14 cellular contexts compared by ENCODE assay signal in the genomic region with DNA sequence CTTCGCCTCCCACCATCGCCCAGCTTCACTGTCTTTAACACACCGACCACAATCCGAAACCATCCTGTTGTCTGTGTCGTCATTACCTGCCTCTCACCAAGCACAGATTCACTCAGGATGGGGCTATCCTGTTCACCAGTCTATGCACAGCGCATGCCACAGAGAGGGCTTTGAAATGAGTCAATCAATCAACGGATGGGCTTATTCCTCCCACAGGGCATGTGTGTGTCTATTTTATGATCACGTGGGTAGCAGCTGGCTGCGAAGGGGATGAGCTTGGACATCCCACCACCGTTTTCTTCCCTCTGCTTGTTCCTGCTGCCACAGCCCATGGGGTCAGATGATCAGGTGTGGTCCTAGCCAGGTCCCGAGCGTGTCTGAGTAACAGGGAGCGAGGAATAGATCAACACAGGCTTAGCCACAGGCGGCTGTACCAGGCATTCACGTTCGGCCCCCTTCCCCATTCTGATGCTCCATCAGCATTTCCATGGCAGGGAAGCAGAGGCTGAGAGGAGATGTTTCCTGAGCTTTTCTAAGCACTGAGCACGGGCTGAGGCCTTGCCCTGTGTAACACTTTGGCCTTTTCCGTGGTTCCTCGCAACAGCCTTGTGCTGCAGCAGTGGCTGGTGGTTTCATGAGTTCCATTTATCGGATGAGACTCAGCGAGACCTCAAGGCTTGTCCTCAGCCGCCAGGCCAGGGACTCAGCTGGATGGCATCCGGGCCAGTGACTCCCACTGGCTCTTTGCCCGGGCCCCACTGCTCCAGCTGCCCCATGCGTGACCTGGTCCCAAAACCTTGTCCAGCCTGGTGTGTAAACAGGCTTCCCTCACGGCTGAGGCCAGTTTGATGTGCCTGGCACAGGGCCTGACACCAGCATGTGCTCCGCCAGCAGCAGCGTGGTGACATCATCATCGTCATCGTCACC. TPM values are rescaled to one million over a fixed set of nuclear protein-coding genes. Genes with fewer than 3 reads are reported as not detected.
DNase-seq lines count a peak whose midpoint lies in the region; ATAC-seq, FAIRE-seq and TF ChIP-seq lines count a peak whose summit lies in the region.
"Had no signal": no experiment of that assay in that cellular context is flagged by ENCODE, and none has a peak within 500 bp of the region (broad histone marks: within the 10 kb centered on the region; RNA-seq: fewer than 3 reads in every experiment).

No MANE protein-coding gene starts in this region.

- H3K4me2 ChIP-seq in H1 (ENCODE audit: insufficient read depth in 1 of 2, low read depth in 2 of 2, low read length in 2 of 2) (no peak overlapping the region), neural progenitor cell (no peak overlapping the region)

- H3K4me1 ChIP-seq in H1 (replicated peaks in 1 of 4; ENCODE audit: control insufficient read depth in 3 of 4, insufficient read depth in 4 of 4, low read length in 3 of 4): peaks cover 0 to 18% (median 9%) of the 10 kb centered on the region in 4 experiments; a peak in 5 of 7 replicates
- peaks cover 26% of the 10 kb centered on the region for H3K4me1 ChIP-seq in neural progenitor cell
- H3K4me1 ChIP-seq: body of pancreas had no signal

- H2BK5ac ChIP-seq in H1 (ENCODE audit: low read depth, low read length): 0 out of 2 replicates have a peak overlapping the region, but pooled peaks have one; percentile 5

- no peaks in the 10 kb centered on the region for H3K79me1 ChIP-seq in H1 (ENCODE audit: low read depth, low read length)

- no peak overlapping the region for H3K56ac ChIP-seq in H1 (replicated peaks; ENCODE audit: insufficient read length, low read depth, low read length)

- no peak for FAIRE-seq in H1 (lab: Jason Lieb, UNC)

- H2BK15ac ChIP-seq in H1 (ENCODE audit: low read length): no peak overlapping the region; the same call in 1 of the 2 replicates

- no peak overlapping the region for H4K5ac ChIP-seq in H1 (ENCODE audit: insufficient read length, low read depth, low read length)

- H3K36me3 ChIP-seq in H1 (ENCODE audit: control insufficient read depth in 2 of 4, insufficient read depth in 4 of 4, low read length in 3 of 4): no peaks in the 10 kb centered on the region
- H3K36me3 ChIP-seq in neural progenitor cell: no peaks in the 10 kb centered on the region
- H3K36me3 ChIP-seq: neutrophil had no signal

- peak; percentile 71; the same call in 1 of the 2 replicates for TF ChIP-seq EP300 in Ishikawa (IDR thresholded peaks at IDR 0.05; ENCODE audit: borderline replicate concordance)
- no peak for TF ChIP-seq EP300 in H1 (IDR thresholded peaks at IDR 0.05; ENCODE audit: borderline replicate concordance in 1 of 2, low read depth in 2 of 2, low read length in 2 of 2)

- no peaks in the 10 kb centered on the region for H3K36me3 Mint-ChIP-seq in neural progenitor cell
- H3K36me3 Mint-ChIP-seq: CD4-positive, alpha-beta memory T cell had no signal

- no peak overlapping the region; a peak in 1 of 7 replicates for H3K9ac ChIP-seq in H1 (replicated peaks in 1 of 4; ENCODE audit: extremely low read depth in 1 of 4, low read depth in 3 of 4, low read length in 3 of 4)
- no peak overlapping the region for H3K9ac ChIP-seq in neural progenitor cell

- H2AK5ac ChIP-seq in H1 (ENCODE audit: low read depth, low read length): no peak overlapping the region

- H4K8ac ChIP-seq in H1 (ENCODE audit: extremely low read depth, insufficient read depth, low read length): peak overlapping the region; percentile 54; the same call in 1 of the 2 replicates

- H3K27me3 Mint-ChIP-seq in neural progenitor cell (ENCODE audit: insufficient read depth, low read depth): peaks cover 25% of the 10 kb centered on the region

- peak overlapping the region; percentile 70; the same call in 1 of the 2 replicates for H2BK12ac ChIP-seq in H1 (ENCODE audit: low read depth, low read length)

- H3K4me3 Mint-ChIP-seq in neural progenitor cell: no peak overlapping the region
- H3K4me3 Mint-ChIP-seq: CD4-positive, alpha-beta memory T cell; stimulated activated naive B cell treated with anti-CD40 and anti-IgM and Interleukin-4, amounts not matched to agents 10 μg/mL and 1 μg/mL and 100 μg/mL, for 72 hours had no signal

- H3K4me3 ChIP-seq in H1 (ENCODE audit: extremely low read depth in 1 of 4, insufficient read depth in 2 of 4, low read depth in 3 of 4, low read length in 4 of 4): no peak overlapping the region
- no peak overlapping the region for H3K4me3 ChIP-seq in neural progenitor cell
- H3K4me3 ChIP-seq: body of pancreas had no signal

- no peaks in the 10 kb centered on the region for H3K23me2 ChIP-seq in H1 (ENCODE audit: low read depth, low read length)

- H4K20me1 ChIP-seq in H1 (replicated peaks in 1 of 2; ENCODE audit: control insufficient read depth in 1 of 2, insufficient read depth in 2 of 2, low read length in 2 of 2) (no peaks in the 10 kb centered on the region), neural progenitor cell (ENCODE audit: low read depth) (no peaks in the 10 kb centered on the region)

- H2BK120ac ChIP-seq in H1 (replicated peaks; ENCODE audit: low read depth, low read length): no peak overlapping the region

- H3K23ac ChIP-seq in H1 (ENCODE audit: insufficient read length): no peak overlapping the region

- H3K79me2 ChIP-seq in H1 (ENCODE audit: control insufficient read depth in 1 of 2, insufficient read depth in 2 of 2, low read length in 2 of 2): no peaks in the 10 kb centered on the region
- no peaks in the 10 kb centered on the region for H3K79me2 ChIP-seq in neural progenitor cell (ENCODE audit: low read depth)

- WGBS in H1 (ENCODE audit: extremely low coverage in 1 of 2, insufficient coverage in 1 of 2, insufficient read length in 1 of 2, insufficient replicate concordance in 2 of 2, low coverage in 1 of 2, low lambda C conversion rate in 2 of 2, missing lambda C conversion rate in 1 of 2), 2 experiments: 87% methylated on average over 29 of the region's 30 CpGs; no CpG with 5 or more reads in 1 of the 2 experiments

- H2BK20ac ChIP-seq in H1 (ENCODE audit: low read length): 0 out of 2 replicates have a peak overlapping the region, but pooled peaks have one; percentile 84

- H3K18ac ChIP-seq in H1 (ENCODE audit: extremely low read depth, low read length): peak overlapping the region; percentile 7; the same call in 1 of the 2 replicates

- no peak for ATAC-seq in GM21367 (IDR thresholded peaks at IDR 0.05; ENCODE audit: unreplicated experiment)
- ATAC-seq in GM18517 (IDR thresholded peaks at IDR 0.05; ENCODE audit: unreplicated experiment): no peak
- ATAC-seq in GM21825 (IDR thresholded peaks at IDR 0.05; ENCODE audit: unreplicated experiment): no peak
- ATAC-seq: body of pancreas; stimulated activated naive B cell treated with anti-CD40 and anti-IgM and Interleukin-4, amounts not matched to agents 10 μg/mL and 1 μg/mL and 100 μg/mL, for 72 hours had no signal

- H3K9me3 ChIP-seq in H1 (ENCODE audit: insufficient read depth in 2 of 2, low read depth in 1 of 2, low read length in 1 of 2) (peaks cover 0 to 3% of the 10 kb centered on the region in 2 experiments; a peak in 1 of 4 replicates), neural progenitor cell (ENCODE audit: low read depth) (no peaks in the 10 kb centered on the region)
- H3K9me3 ChIP-seq: body of pancreas, neutrophil had no signal

- peak overlapping the region; percentile 66 for H3K27ac Mint-ChIP-seq in neural progenitor cell
- H3K27ac Mint-ChIP-seq: CD4-positive, alpha-beta memory T cell; stimulated activated naive B cell treated with anti-CD40 and anti-IgM and Interleukin-4, amounts not matched to agents 10 μg/mL and 1 μg/mL and 100 μg/mL, for 72 hours had no signal

- H3K14ac ChIP-seq in H1 (ENCODE audit: insufficient read length): no peak overlapping the region

- H2AFZ ChIP-seq in H1 (ENCODE audit: low read length): no peak overlapping the region
- H2AFZ ChIP-seq in neural progenitor cell (replicated peaks): no peak overlapping the region

- H4K91ac ChIP-seq in H1 (replicated peaks; ENCODE audit: insufficient read length, low read length): peak overlapping the region; percentile 75

- no peak overlapping the region for H3K4ac ChIP-seq in H1 (replicated peaks; ENCODE audit: insufficient read length, low read depth, low read length)

- TF ChIP-seq RAD21 in Ishikawa (IDR thresholded peaks at IDR 0.05; ENCODE audit: low read depth) (no peak), H1 (IDR thresholded peaks at IDR 0.05 in 1 of 2, conservative IDR thresholded peaks at IDR 0.05 in 1 of 2; ENCODE audit: low read depth in 2 of 2, low read length in 2 of 2) (no peak)

- CTCF ChIA-PET in H1 (lab: Charles Lee; ENCODE audit: partially characterized antibody): interaction anchor here (0.5 to 5.7 kb wide), 11 partner anchors 9 to 204 kb away, joined by 3 to 36 read pairs (median 4); no protein-coding TSS in a partner anchor

- no peak for TF ChIP-seq CTCF in H1 (IDR thresholded peaks at IDR 0.05; ENCODE audit: control extremely low read depth in 1 of 3, insufficient read depth in 1 of 3, low read depth in 1 of 3, low read length in 3 of 3)
- no peak for TF ChIP-seq CTCF in neural progenitor cell (IDR thresholded peaks at IDR 0.05)

- TF ChIP-seq POLR2A in H1 (IDR thresholded peaks at IDR 0.05; ENCODE audit: control extremely low read depth in 1 of 2, low read depth in 2 of 2, low read length in 2 of 2): no peak

- POLR2A ChIA-PET in H1 (lab: Charles Lee; ENCODE audit: partially characterized antibody): interaction anchor here (1.2 to 1.6 kb wide), 2 partner anchors 9 to 22 kb away, joined by 3 read pairs; no protein-coding TSS in a partner anchor

- DNase-seq in EL: peak; percentile 79
- no peak for DNase-seq in H1 (ENCODE audit: low read depth in 1 of 2, low spot score in 2 of 2)
- DNase-seq in neural progenitor cell (ENCODE audit: low spot score): no peak
- DNase-seq in NCI-H2081 (lab: John Stamatoyannopoulos, UW): no peak
- DNase-seq: activated T-cell treated with anti-CD3 and anti-CD28 coated beads for 4 hours; CD4-positive, alpha-beta memory T cell; stimulated activated naive B cell treated with anti-CD40 and anti-IgM and Interleukin-4, amounts not matched to agents 10 μg/mL and 1 μg/mL and 100 μg/mL, for 72 hours had no signal

- peaks cover 0 to 3% (median 1%) of the 10 kb centered on the region in 4 experiments; a peak in 2 of 7 replicates for H3K27me3 ChIP-seq in H1 (replicated peaks in 1 of 4; ENCODE audit: control insufficient read depth in 3 of 4, extremely low read depth in 1 of 4, insufficient read depth in 3 of 4, low read length in 3 of 4)
- H3K27me3 ChIP-seq in neural progenitor cell: no peaks in the 10 kb centered on the region
- H3K27me3 ChIP-seq: body of pancreas had no signal

- no peaks in the 10 kb centered on the region for H3K9me3 Mint-ChIP-seq in neural progenitor cell

- H3K27ac ChIP-seq in H1 (ENCODE audit: low read depth, low read length): no peak overlapping the region
- H3K27ac ChIP-seq in neural progenitor cell: no peak overlapping the region
- H3K27ac ChIP-seq: body of pancreas, neutrophil had no signal

- H3F3A ChIP-seq in neural progenitor cell (ENCODE audit: low read depth): peaks cover 14% of the 10 kb centered on the region

- peaks cover 55% of the 10 kb centered on the region for H3K4me1 Mint-ChIP-seq in neural progenitor cell
- H3K4me1 Mint-ChIP-seq: CD4-positive, alpha-beta memory T cell; stimulated activated naive B cell treated with anti-CD40 and anti-IgM and Interleukin-4, amounts not matched to agents 10 μg/mL and 1 μg/mL and 100 μg/mL, for 72 hours had no signal

RNA-seq across cellular contexts. Expression of gene FGF3, which starts 48.1 kb away (rescaled TPM):
- total RNA-seq in H1 (2021; fragmentation: NEBNext Ultra II Directional; extraction: Animal tissue kit (Norgen Biotek cat#: 25700)): not detected in 2 replicates
- polyA plus RNA-seq in H1 (2011; rRNA removed): 0.19 TPM in 1 of 2 replicates, not detected in the other
- not detected for polyA plus RNA-seq in H1 (2011; cell fraction: cytosol; rRNA removed)
- not detected for polyA plus RNA-seq in H1 (2011; cell fraction: nucleus; rRNA removed)
- polyA plus RNA-seq in H1 (2012, experiment 1 of 2): not detected in 4 replicates
- polyA plus RNA-seq in H1 (2012, experiment 2 of 2): not detected
- polyA plus RNA-seq in H1 (2013, experiment 1 of 2): 0.12 TPM
- 0.06 TPM for polyA plus RNA-seq in H1 (2013, experiment 2 of 2)
- polyA minus RNA-seq in H1 (2011; rRNA and poly(A)+ RNA removed): not detected in 2 replicates
- not detected for polyA minus RNA-seq in H1 (2011; cell fraction: cytosol; rRNA and poly(A)+ RNA removed)
- polyA minus RNA-seq in H1 (2011; cell fraction: nucleus; rRNA and poly(A)+ RNA removed): not detected
- not detected in 2 replicates for total RNA-seq in neural progenitor cell (ENCODE audit: low replicate concordance)
- total RNA-seq: body of pancreas; CD4-positive, alpha-beta memory T cell; NCI-H460 had no signal
- polyA plus RNA-seq: CD4-positive, alpha-beta memory T cell had no signal
